ENCODE assay signal across 1 cellular context in the genomic region with DNA sequence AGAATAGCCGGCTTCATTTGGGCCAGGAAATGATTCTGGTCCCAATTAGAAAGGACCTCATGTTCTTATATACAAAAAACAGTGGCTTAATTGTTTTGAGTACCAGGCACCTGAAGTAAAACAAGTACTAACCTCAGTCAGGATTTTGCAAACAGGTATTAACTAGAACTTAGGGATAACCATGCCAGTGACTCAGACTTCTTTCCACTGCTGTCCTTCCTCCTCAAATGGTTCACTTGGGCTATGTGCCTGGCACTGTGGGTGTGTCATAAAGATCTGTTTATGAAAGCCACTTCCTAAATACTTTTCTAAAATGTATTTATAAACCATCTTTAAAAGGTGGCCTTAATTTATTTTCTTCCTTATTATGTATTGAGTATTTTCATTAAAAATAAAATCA.
TF ChIP-seq lines count a peak whose summit lies in the region.

No MANE protein-coding gene starts in this region.

TF ChIP-seq in GM23338, 12 proteins besides CTCF, POLR2A, EP300 and RAD21 (continued from another document):
- no peak for TF ChIP-seq ZNF462 (CRISPR knock-in tag; IDR thresholded peaks at IDR 0.05)
- TF ChIP-seq JUNB (IDR thresholded peaks at IDR 0.05; ENCODE audit: unreplicated experiment) = no peak
- TF ChIP-seq EZH2phosphoT487 (IDR thresholded peaks at IDR 0.05; ENCODE audit: unreplicated experiment) = no peak
